Comparison of ENCODE assay signal across 16 cellular contexts in genomic region chr12:121089813-121090430, GRCh38. TPM values are rescaled to one million over a fixed set of nuclear protein-coding genes. Genes with fewer than 3 reads are reported as not detected.
DNase-seq lines count a peak whose midpoint lies in the region; ATAC-seq, FAIRE-seq and TF ChIP-seq lines count a peak whose summit lies in the region.
"Had no signal": no experiment of that assay in that cellular context is flagged by ENCODE, and none has a peak within 500 bp of the region (broad histone marks: within the 10 kb centered on the region; RNA-seq: fewer than 3 reads in every experiment).

No MANE protein-coding gene starts in this region.

- no peak overlapping the region for H3K4me3 ChIP-seq in HepG2 (replicated peaks in 1 of 3; ENCODE audit: insufficient read depth in 1 of 3, low read depth in 2 of 3, low read length in 3 of 3)
- no peak overlapping the region for H3K4me3 ChIP-seq in parathyroid adenoma (ENCODE audit: low read depth, low read length)
- H3K4me3 ChIP-seq in osteoblast (ENCODE audit: insufficient read depth, low read length): no peak overlapping the region
- H3K4me3 ChIP-seq in upper lobe of left lung: no peak overlapping the region
- H3K4me3 ChIP-seq: BLaER1 had no signal

- peaks cover 55% of the 10 kb centered on the region for H3K4me1 Mint-ChIP-seq in activated naive CD4-positive, alpha-beta T cell treated with anti-CD3 and anti-CD28 coated beads, Interleukin-2, amount 50 U/mL, for 24 hours
- peaks cover 54% of the 10 kb centered on the region for H3K4me1 Mint-ChIP-seq in activated naive CD4-positive, alpha-beta T cell treated with anti-CD3 and anti-CD28 coated beads, Interleukin-2, amount 10 ng/mL, durations not matched to agents 7 days and 5 days
- H3K4me1 Mint-ChIP-seq in activated T-helper 17 cell treated with anti-CD3 and anti-CD28 coated beads, Interleukin-2, amount 50 U/mL, for 72 hours: peaks cover 21% of the 10 kb centered on the region

- no peak for DNase-seq in activated naive CD4-positive, alpha-beta T cell treated with anti-CD3 and anti-CD28 coated beads, Interleukin-2, amount 10 ng/mL, durations not matched to agents 7 days and 5 days
- DNase-seq in HepG2 (ENCODE audit: low spot score) (no peak), osteoblast (ENCODE audit: insufficient read length, low spot score, missing footprints) (no peak), NCI-H1436 (lab: John Stamatoyannopoulos, UW) (no peak), upper lobe of left lung (no peak)
- DNase-seq: AML-193; CD4-positive, CD25-positive, alpha-beta regulatory T cell; GF-D8; HCEC 1CT had no signal

- intact Hi-C loops in HepG2 (cut with micrococcal nuclease; ENCODE audit: unreplicated experiment): no loop called here

- H3K27ac Mint-ChIP-seq in activated naive CD4-positive, alpha-beta T cell treated with anti-CD3 and anti-CD28 coated beads, Interleukin-2, amount 50 U/mL, for 24 hours: peak overlapping the region; percentile 8
- no peak overlapping the region for H3K27ac Mint-ChIP-seq in activated naive CD4-positive, alpha-beta T cell treated with anti-CD3 and anti-CD28 coated beads, Interleukin-2, amount 10 ng/mL, durations not matched to agents 7 days and 5 days
- H3K27ac Mint-ChIP-seq in activated T-helper 17 cell treated with anti-CD3 and anti-CD28 coated beads, Interleukin-2, amount 50 U/mL, for 72 hours: peak overlapping the region; percentile 61
- H3K27ac Mint-ChIP-seq: CD4-positive, CD25-positive, alpha-beta regulatory T cell had no signal

- 76% methylated on average over 6 of the region's 10 CpGs for WGBS in HepG2 (ENCODE audit: low lambda C conversion rate)
- WGBS in upper lobe of left lung, 2 donors: 75 to 79% methylated on average over 10 of the region's 10 CpGs

- TF ChIP-seq CTCF in HepG2 (CRISPR knock-in tag; IDR thresholded peaks at IDR 0.05): no peak
- no peak for TF ChIP-seq CTCF in parathyroid adenoma (IDR thresholded peaks at IDR 0.05)
- no peak for TF ChIP-seq CTCF in osteoblast (IDR thresholded peaks at IDR 0.05; ENCODE audit: extremely low read depth, low read depth, low read length)
- no peak for TF ChIP-seq CTCF in upper lobe of left lung (IDR thresholded peaks at IDR 0.05)

- H3K36me3 Mint-ChIP-seq in activated naive CD4-positive, alpha-beta T cell treated with anti-CD3 and anti-CD28 coated beads, Interleukin-2, amount 50 U/mL, for 24 hours: no peaks in the 10 kb centered on the region
- H3K36me3 Mint-ChIP-seq in activated naive CD4-positive, alpha-beta T cell treated with anti-CD3 and anti-CD28 coated beads, Interleukin-2, amount 10 ng/mL, durations not matched to agents 7 days and 5 days: no peaks in the 10 kb centered on the region
- no peaks in the 10 kb centered on the region for H3K36me3 Mint-ChIP-seq in activated T-helper 17 cell treated with anti-CD3 and anti-CD28 coated beads, Interleukin-2, amount 50 U/mL, for 72 hours (ENCODE audit: low read depth)
- H3K36me3 Mint-ChIP-seq: CD4-positive, CD25-positive, alpha-beta regulatory T cell had no signal

- ATAC-seq in activated T-helper 17 cell treated with anti-CD3 and anti-CD28 coated beads, Interleukin-2, amount 50 U/mL, for 72 hours (replicated peaks): no peak
- ATAC-seq in HepG2 (peak; percentile 14), upper lobe of left lung (ENCODE audit: low FRiP score in 2 of 2) (no peak)

- no peaks in the 10 kb centered on the region for H3K9me3 Mint-ChIP-seq in activated naive CD4-positive, alpha-beta T cell treated with anti-CD3 and anti-CD28 coated beads, Interleukin-2, amount 50 U/mL, for 24 hours
- H3K9me3 Mint-ChIP-seq in activated naive CD4-positive, alpha-beta T cell treated with anti-CD3 and anti-CD28 coated beads, Interleukin-2, amount 10 ng/mL, durations not matched to agents 7 days and 5 days: no peaks in the 10 kb centered on the region
- no peaks in the 10 kb centered on the region for H3K9me3 Mint-ChIP-seq in activated T-helper 17 cell treated with anti-CD3 and anti-CD28 coated beads, Interleukin-2, amount 50 U/mL, for 72 hours
- H3K9me3 Mint-ChIP-seq: CD4-positive, CD25-positive, alpha-beta regulatory T cell had no signal

- TF ChIP-seq RAD21 in HepG2 (CRISPR knock-in tag; IDR thresholded peaks at IDR 0.05): no peak

- H3K4me2 ChIP-seq in HepG2 (ENCODE audit: low read depth, low read length) (peak overlapping the region; percentile 29; the same call in 1 of the 2 replicates), parathyroid adenoma (ENCODE audit: low read length) (peak overlapping the region; percentile 23), osteoblast (ENCODE audit: insufficient read depth, low read length) (no peak overlapping the region)
- H3K4me2 ChIP-seq: BLaER1 had no signal

- H3K9me3 ChIP-seq in HepG2 (ENCODE audit: low read length) (no peaks in the 10 kb centered on the region), parathyroid adenoma (ENCODE audit: control insufficient read depth, low read length) (no peaks in the 10 kb centered on the region), osteoblast (ENCODE audit: low read depth, low read length) (no peaks in the 10 kb centered on the region), upper lobe of left lung (no peaks in the 10 kb centered on the region)

- CTCF ChIA-PET in activated naive CD4-positive, alpha-beta T cell treated with anti-CD3 and anti-CD28 coated beads, Interleukin-2, amount 10 ng/mL, durations not matched to agents 7 days and 5 days (lab: Charles Lee): no interaction called here
- CTCF ChIA-PET in HepG2 (lab: Yijun Ruan, JAX; ENCODE audit: low intra/inter-chr PET ratio, low total read pairs): no interaction called here

- H3K4me1 ChIP-seq in HepG2 (ENCODE audit: insufficient read depth, low read length): peaks cover 50% of the 10 kb centered on the region
- H3K4me1 ChIP-seq in parathyroid adenoma: peaks cover 15% of the 10 kb centered on the region
- H3K4me1 ChIP-seq in osteoblast (ENCODE audit: insufficient read depth, low read length): no peaks in the 10 kb centered on the region
- peaks cover 0 to 4% (median 1%) of the 10 kb centered on the region in 4 donors for H3K4me1 ChIP-seq in upper lobe of left lung

- no peaks in the 10 kb centered on the region for H4K20me1 ChIP-seq in HepG2 (ENCODE audit: insufficient read depth, low read length)
- H4K20me1 ChIP-seq in osteoblast (ENCODE audit: insufficient read depth, low read length): no peaks in the 10 kb centered on the region
- H4K20me1 ChIP-seq: BLaER1 had no signal

- BruUV-seq in HepG2 (replicated peaks; lab: Mats Ljungman, UMichigan): no TSS peak

- H3K79me2 ChIP-seq in HepG2 (ENCODE audit: insufficient read depth, low read length): no peaks in the 10 kb centered on the region
- H3K79me2 ChIP-seq in parathyroid adenoma: no peaks in the 10 kb centered on the region
- H3K79me2 ChIP-seq in osteoblast (ENCODE audit: insufficient read depth, low read length): no peaks in the 10 kb centered on the region

- no peak overlapping the region for H3K4me3 Mint-ChIP-seq in activated naive CD4-positive, alpha-beta T cell treated with anti-CD3 and anti-CD28 coated beads, Interleukin-2, amount 50 U/mL, for 24 hours
- H3K4me3 Mint-ChIP-seq in activated naive CD4-positive, alpha-beta T cell treated with anti-CD3 and anti-CD28 coated beads, Interleukin-2, amount 10 ng/mL, durations not matched to agents 7 days and 5 days: no peak overlapping the region
- H3K4me3 Mint-ChIP-seq in activated T-helper 17 cell treated with anti-CD3 and anti-CD28 coated beads, Interleukin-2, amount 50 U/mL, for 72 hours: no peak overlapping the region
- H3K4me3 Mint-ChIP-seq: CD4-positive, CD25-positive, alpha-beta regulatory T cell had no signal

- H3K27ac ChIP-seq in HepG2 (ENCODE audit: extremely low read length, insufficient read depth, low read length) (no peak overlapping the region), parathyroid adenoma (peak overlapping the region; percentile 29), osteoblast (ENCODE audit: low read depth, low read length) (no peak overlapping the region), upper lobe of left lung (peak overlapping the region in 1 of 4 donors; percentile 50)
- H3K27ac ChIP-seq: 22Rv1, BLaER1, HL-60 had no signal

- H3K36me3 ChIP-seq in HepG2 (replicated peaks in 1 of 2; ENCODE audit: control insufficient read depth in 1 of 2, insufficient read depth in 2 of 2, low read length in 2 of 2): no peaks in the 10 kb centered on the region
- no peaks in the 10 kb centered on the region for H3K36me3 ChIP-seq in parathyroid adenoma (ENCODE audit: control insufficient read depth, insufficient read depth, low read length)
- H3K36me3 ChIP-seq in osteoblast (ENCODE audit: insufficient read depth, low read length): no peaks in the 10 kb centered on the region
- no peaks in the 10 kb centered on the region for H3K36me3 ChIP-seq in upper lobe of left lung
- H3K36me3 ChIP-seq: BLaER1 had no signal

- POLR2A ChIA-PET in HepG2 (lab: Yijun Ruan, JAX): no interaction called here

- no peak for TF ChIP-seq POLR2A in HepG2 (IDR thresholded peaks at IDR 0.05; ENCODE audit: insufficient read depth in 1 of 2, low read depth in 2 of 2, low read length in 2 of 2)
- TF ChIP-seq POLR2A in upper lobe of left lung (IDR thresholded peaks at IDR 0.05): no peak

- H3K27me3 ChIP-seq in HepG2 (ENCODE audit: control insufficient read depth in 1 of 2, insufficient read depth in 2 of 2, low read length in 2 of 2) (peaks cover 3 to 20% of the 10 kb centered on the region in 2 experiments; a peak in 4 of 5 replicates), parathyroid adenoma (ENCODE audit: control insufficient read depth, insufficient read depth, low read length) (no peaks in the 10 kb centered on the region), osteoblast (ENCODE audit: insufficient read depth, low read length) (peaks cover 8% of the 10 kb centered on the region), upper lobe of left lung (no peaks in the 10 kb centered on the region)
- H3K27me3 ChIP-seq: BLaER1 had no signal

- TF ChIP-seq EP300 in HepG2 (IDR thresholded peaks at IDR 0.05; ENCODE audit: low read depth in 2 of 2, low read length in 2 of 2) (no peak), HepG2 (CRISPR knock-in tag; IDR thresholded peaks at IDR 0.05; ENCODE audit: borderline replicate concordance) (no peak), upper lobe of left lung (IDR thresholded peaks at IDR 0.05) (no peak)

- in situ Hi-C loops in HepG2 (cut with HindIII; ENCODE audit: extremely low pct_ligation_motif_present, low pct_unique_long_range_greater_than_20kb): loop anchor here (5.0 kb wide), 1 partner anchor 73 kb away; the partner anchor contains the start of gene C12orf43

- H3K27me3 Mint-ChIP-seq in activated naive CD4-positive, alpha-beta T cell treated with anti-CD3 and anti-CD28 coated beads, Interleukin-2, amount 50 U/mL, for 24 hours: no peaks in the 10 kb centered on the region
- peaks cover 6% of the 10 kb centered on the region for H3K27me3 Mint-ChIP-seq in activated naive CD4-positive, alpha-beta T cell treated with anti-CD3 and anti-CD28 coated beads, Interleukin-2, amount 10 ng/mL, durations not matched to agents 7 days and 5 days
- no peaks in the 10 kb centered on the region for H3K27me3 Mint-ChIP-seq in activated T-helper 17 cell treated with anti-CD3 and anti-CD28 coated beads, Interleukin-2, amount 50 U/mL, for 72 hours

- H3K9ac ChIP-seq in HepG2 (ENCODE audit: insufficient read depth, low read depth, low read length) (no peak overlapping the region), parathyroid adenoma (no peak overlapping the region)
- H3K9ac ChIP-seq: BLaER1 had no signal

- no peak for FAIRE-seq in HepG2 (lab: Jason Lieb, UNC)
- FAIRE-seq: H1 had no signal

- no peak overlapping the region for H2AFZ ChIP-seq in HepG2 (ENCODE audit: low read length)
- peak overlapping the region; percentile 64 for H2AFZ ChIP-seq in parathyroid adenoma
- H2AFZ ChIP-seq in osteoblast (ENCODE audit: low read length): no peak overlapping the region

RNA-seq across cellular contexts. Expression of gene P2RX7, which starts 42.8 kb away (rescaled TPM):
- 1 to 10 TPM; 3.8 to 6.4 TPM for total RNA-seq in activated T-helper 17 cell treated with anti-CD3 and anti-CD28 coated beads, Interleukin-2, amount 50 U/mL, for 72 hours
- total RNA-seq in HepG2 (2016; rRNA removed; fragmentation: Illumina TruSeq; extraction: Trizol) (0.13 TPM in 1 of 2 replicates, not detected in the other), osteoblast (3.8 and 4.0 TPM in 2 replicates), upper lobe of left lung (10 to 100 TPM in 4 of 6 donors, 1 to 10 TPM in 2; 8.2 to 37.1 (median 15.4) TPM)
- total RNA-seq in HepG2 (2016; cell fraction: cytosol; rRNA removed; fragmentation: Illumina TruSeq; extraction: Trizol; ENCODE audit: low read depth): not detected in 2 replicates
- 0.03 TPM in 1 of 2 replicates, not detected in the other for total RNA-seq in HepG2 (2016; cell fraction: insoluble cytoplasmic fraction; rRNA removed; fragmentation: Illumina TruSeq; extraction: Trizol)
- not detected in 2 replicates for total RNA-seq in HepG2 (2016; cell fraction: membrane; rRNA removed; fragmentation: Illumina TruSeq; extraction: Trizol)
- not detected in 2 replicates for total RNA-seq in HepG2 (2016; cell fraction: nucleus; rRNA removed; fragmentation: Illumina TruSeq; extraction: Trizol)
- polyA plus RNA-seq in HepG2 (2011; rRNA removed): 0.56 and 0.73 TPM in 2 replicates
- 0.18 and 0.19 TPM in 2 replicates for polyA plus RNA-seq in HepG2 (2011; cell fraction: cytosol; rRNA removed)
- polyA plus RNA-seq in HepG2 (2011; cell fraction: nucleus; rRNA removed): 1.1 and 1.7 TPM in 2 replicates
- polyA plus RNA-seq in HepG2 (2012): 0.76 and 1.1 TPM in 2 replicates
- polyA plus RNA-seq in HepG2 (2016; cell fraction: cytosol; fragmentation: Illumina TruSeq; extraction: Trizol; ENCODE audit: low read depth): not detected in 2 replicates
- not detected in 2 replicates for polyA plus RNA-seq in HepG2 (2016; cell fraction: insoluble cytoplasmic fraction; fragmentation: Illumina TruSeq; extraction: Trizol; ENCODE audit: low read depth)
- not detected in 2 replicates for polyA plus RNA-seq in HepG2 (2016; cell fraction: membrane; fragmentation: Illumina TruSeq; extraction: Trizol; ENCODE audit: low read depth)
- polyA plus RNA-seq in HepG2 (2016; cell fraction: nucleus; fragmentation: Illumina TruSeq; extraction: Trizol; ENCODE audit: insufficient read depth, low read depth): not detected in 2 replicates
- 0.38 TPM in 1 of 2 replicates, not detected in the other for polyA minus RNA-seq in HepG2 (2011; rRNA and poly(A)+ RNA removed; ENCODE audit: low replicate concordance)
- 0.40 TPM in 1 of 2 replicates, not detected in the other for polyA minus RNA-seq in HepG2 (2011; cell fraction: cytosol; rRNA and poly(A)+ RNA removed)
- polyA minus RNA-seq in HepG2 (2011; cell fraction: nucleus; rRNA and poly(A)+ RNA removed): 0.64 and 1.9 TPM in 2 replicates

RNA-seq across cellular contexts. Expression of gene OASL, which starts 50.9 kb away (rescaled TPM):
- 1 to 10 TPM; 4.0 to 5.2 TPM for total RNA-seq in activated T-helper 17 cell treated with anti-CD3 and anti-CD28 coated beads, Interleukin-2, amount 50 U/mL, for 72 hours
- total RNA-seq in HepG2 (2016; rRNA removed; fragmentation: Illumina TruSeq; extraction: Trizol) (0.18 and 0.22 TPM in 2 replicates), osteoblast (0.72 and 1.2 TPM in 2 replicates), upper lobe of left lung (10 to 100 TPM in 4 of 6 donors, 1 to 10 TPM in 2; 5.2 to 24.2 (median 17.2) TPM)
- 0.18 and 0.30 TPM in 2 replicates for total RNA-seq in HepG2 (2016; cell fraction: cytosol; rRNA removed; fragmentation: Illumina TruSeq; extraction: Trizol; ENCODE audit: low read depth)
- total RNA-seq in HepG2 (2016; cell fraction: insoluble cytoplasmic fraction; rRNA removed; fragmentation: Illumina TruSeq; extraction: Trizol): 0.19 and 0.21 TPM in 2 replicates
- 0.15 and 0.31 TPM in 2 replicates for total RNA-seq in HepG2 (2016; cell fraction: membrane; rRNA removed; fragmentation: Illumina TruSeq; extraction: Trizol)
- total RNA-seq in HepG2 (2016; cell fraction: nucleus; rRNA removed; fragmentation: Illumina TruSeq; extraction: Trizol): not detected in 2 replicates
- polyA plus RNA-seq in HepG2 (2011; rRNA removed): 0.09 and 0.11 TPM in 2 replicates
- polyA plus RNA-seq in HepG2 (2011; cell fraction: cytosol; rRNA removed): 0.05 and 0.09 TPM in 2 replicates
- polyA plus RNA-seq in HepG2 (2011; cell fraction: nucleus; rRNA removed): not detected in 2 replicates
- polyA plus RNA-seq in HepG2 (2012): 0.07 TPM in 1 of 2 replicates, not detected in the other
- 0.18 and 0.25 TPM in 2 replicates for polyA plus RNA-seq in HepG2 (2016; cell fraction: cytosol; fragmentation: Illumina TruSeq; extraction: Trizol; ENCODE audit: low read depth)
- 0.20 and 0.21 TPM in 2 replicates for polyA plus RNA-seq in HepG2 (2016; cell fraction: insoluble cytoplasmic fraction; fragmentation: Illumina TruSeq; extraction: Trizol; ENCODE audit: low read depth)
- 0.14 and 0.29 TPM in 2 replicates for polyA plus RNA-seq in HepG2 (2016; cell fraction: membrane; fragmentation: Illumina TruSeq; extraction: Trizol; ENCODE audit: low read depth)
- 0.37 TPM in 1 of 2 replicates, not detected in the other for polyA plus RNA-seq in HepG2 (2016; cell fraction: nucleus; fragmentation: Illumina TruSeq; extraction: Trizol; ENCODE audit: insufficient read depth, low read depth)
- 0.46 and 6.9 TPM in 2 replicates for polyA minus RNA-seq in HepG2 (2011; rRNA and poly(A)+ RNA removed; ENCODE audit: low replicate concordance)
- not detected in 2 replicates for polyA minus RNA-seq in HepG2 (2011; cell fraction: cytosol; rRNA and poly(A)+ RNA removed)
- not detected in 2 replicates for polyA minus RNA-seq in HepG2 (2011; cell fraction: nucleus; rRNA and poly(A)+ RNA removed)
- total RNA-seq: H1 had no signal
- polyA plus RNA-seq: H1 had no signal
